ENCODE assay signal across 25 cellular contexts in genomic region chr20:24316731-24317130, GRCh38.
"Had no signal": no experiment of that assay in that cellular context is flagged by ENCODE, and none has a peak within 500 bp of the region (broad histone marks: within the 10 kb centered on the region; RNA-seq: fewer than 3 reads in every experiment).

No MANE protein-coding gene starts in this region.

- H3K79me2 ChIP-seq: hepatocyte had no signal

- H3K9me3 Mint-ChIP-seq: activated B cell treated with CpG ODN at 0.5 μM for 24 hours; activated T-cell treated with anti-CD3 and anti-CD28 coated beads, Interleukin-2, amount 50 U/mL, for 72 hours; mesothelial cell of epicardium; T-helper 2 cell treated with Interferon-gamma antibody and Interleukin-4, amounts not matched to agents 5 μg/mL and 100 μg/mL, for 36 hours had no signal

- ATAC-seq: activated naive CD4-positive, alpha-beta T cell treated with anti-CD3 and anti-CD28 coated beads, Interleukin-2, amount 50 U/mL, for 72 hours; activated T-cell treated with anti-CD3 and anti-CD28 coated beads, Interleukin-2, amount 50 U/mL, for 72 hours; gastrocnemius medialis; left colon; right lobe of liver; stimulated activated naive CD8-positive, alpha-beta T cell treated with anti-CD3 and anti-CD28 coated beads, Interleukin-15, Interleukin-2, amounts not matched to agents 100 U/mL and 50 U/mL, for 24 hours had no signal

- H3K27ac ChIP-seq: gastrocnemius medialis, hepatocyte, ovary, right lobe of liver, thoracic aorta, uterus had no signal

- H3K9me3 ChIP-seq: gastrocnemius medialis, ovary, right lobe of liver, thoracic aorta, uterus had no signal

- H3K27me3 ChIP-seq: gastrocnemius medialis, hepatocyte, ovary, right lobe of liver, uterus had no signal

- H3K4me3 Mint-ChIP-seq: activated B cell treated with CpG ODN at 0.5 μM for 24 hours; activated T-cell treated with anti-CD3 and anti-CD28 coated beads, Interleukin-2, amount 50 U/mL, for 72 hours; mesothelial cell of epicardium; naive B cell; T-helper 2 cell treated with Interferon-gamma antibody and Interleukin-4, amounts not matched to agents 5 μg/mL and 100 μg/mL, for 36 hours had no signal

- H3K36me3 Mint-ChIP-seq: activated naive CD4-positive, alpha-beta T cell treated with anti-CD3 and anti-CD28 coated beads, Interleukin-2, amount 50 U/mL, for 72 hours; mesothelial cell of epicardium; naive B cell had no signal

- DNase-seq: activated B cell treated with CpG ODN at 0.5 μM for 24 hours; activated naive CD4-positive, alpha-beta T cell; activated T-cell treated with anti-CD3 and anti-CD28 coated beads for 4 hours; activated T-cell treated with anti-CD3 and anti-CD28 coated beads, Interleukin-2, amount 50 U/mL, for 72 hours; dermis blood vessel endothelial cell; effector CD8-positive, alpha-beta T cell; erythroblast; gastrocnemius medialis; kidney; left colon; naive B cell; ovary; right lobe of liver; stimulated activated CD4-positive, alpha-beta T cell treated with anti-CD3 and anti-CD28 coated beads, Interleukin-2, amount 100 ng/mL, for 48 hours; stimulated activated naive CD8-positive, alpha-beta T cell treated with anti-CD3 and anti-CD28 coated beads, Interleukin-15, Interleukin-2, amounts not matched to agents 100 U/mL and 50 U/mL, for 24 hours; trophoblast cell; uterus had no signal

- H3K27me3 Mint-ChIP-seq: activated B cell treated with CpG ODN at 0.5 μM for 24 hours had no signal

- FAIRE-seq: colon, endometrium, kidney had no signal

- H3K36me3 ChIP-seq: gastrocnemius medialis, ovary, right lobe of liver, thoracic aorta, uterus had no signal

- H3K4me1 Mint-ChIP-seq: mesothelial cell of epicardium had no signal

- H3K27ac Mint-ChIP-seq: activated B cell treated with CpG ODN at 0.5 μM for 24 hours; activated T-cell treated with anti-CD3 and anti-CD28 coated beads, Interleukin-2, amount 50 U/mL, for 72 hours; mesothelial cell of epicardium; progenitor cell of endocrine pancreas; T-helper 2 cell treated with Interferon-gamma antibody and Interleukin-4, amounts not matched to agents 5 μg/mL and 100 μg/mL, for 36 hours had no signal

- H3K4me3 ChIP-seq: gastrocnemius medialis, hepatocyte, ovary, right lobe of liver, thoracic aorta, uterus had no signal

- H3K4me1 ChIP-seq: gastrocnemius medialis, right lobe of liver, uterus had no signal

- H2AFZ ChIP-seq: hepatocyte had no signal

- H3K4me2 ChIP-seq: hepatocyte had no signal
